ENCODE assay signal across 14 cellular contexts in genomic region chr13:32255744-32256120, GRCh38. TPM values are rescaled to one million over a fixed set of nuclear protein-coding genes. Genes with fewer than 3 reads are reported as not detected.
DNase-seq lines count a peak whose midpoint lies in the region; ATAC-seq and TF ChIP-seq lines count a peak whose summit lies in the region.
"Had no signal": no experiment of that assay in that cellular context is flagged by ENCODE, and none has a peak within 500 bp of the region (broad histone marks: within the 10 kb centered on the region; RNA-seq: fewer than 3 reads in every experiment).

No MANE protein-coding gene starts in this region.

- peak; percentile 25 for DNase-seq in HT1080 (ENCODE audit: low read depth)
- peak; percentile 70 for DNase-seq in iris pigment epithelial cell (ENCODE audit: low read depth)
- DNase-seq in stomach: no peak
- DNase-seq in DMS 273 (lab: John Stamatoyannopoulos, UW; ENCODE audit: unreplicated experiment): no peak
- no peak for DNase-seq in mucosa of gallbladder (ENCODE audit: low spot score)
- DNase-seq in germinal center (ENCODE audit: low spot score): no peak
- DNase-seq: EL, NCI-H1694 treated with DMSO at 0.1 percent for 48 hours, posterior cingulate gyrus had no signal

- peak overlapping the region; percentile 57 for H3K27ac ChIP-seq in VCaP
- H3K27ac ChIP-seq in stomach: peak overlapping the region in 4 of 5 donors; percentile 83 to 86 (median 84)
- H3K27ac ChIP-seq: SK-N-MC had no signal

- peaks cover 9 to 56% (median 37%) of the 10 kb centered on the region in 4 donors for H3K4me1 ChIP-seq in stomach

- intact Hi-C loops in stomach (cut with DNase I; ENCODE audit: low total_unique reads): no loop called here

- no peak for TF ChIP-seq EP300 in stomach (IDR thresholded peaks at IDR 0.05)

- H3K4me3 ChIP-seq in stomach: peak overlapping the region; percentile 24 to 40 (median 32)
- H3K4me3 ChIP-seq: SK-N-MC had no signal

- no peaks in the 10 kb centered on the region for H3K9me3 ChIP-seq in stomach

- no peak for ATAC-seq in HG02885 (IDR thresholded peaks at IDR 0.05; ENCODE audit: poor library complexity, unreplicated experiment)
- ATAC-seq: esophagus mucosa had no signal

- TF ChIP-seq CTCF in VCaP (conservative IDR thresholded peaks at IDR 0.05) (no peak), stomach (IDR thresholded peaks at IDR 0.05) (no peak)

- H3K36me3 ChIP-seq in stomach: peaks cover 0 to 12% (median under 1%) of the 10 kb centered on the region in 4 donors

- H3K27me3 ChIP-seq in stomach: no peaks in the 10 kb centered on the region

- 25 to 47% (median 28%) methylated on average over 6 of the region's 6 CpGs for WGBS in stomach, 5 donors

- TF ChIP-seq POLR2A in stomach (IDR thresholded peaks at IDR 0.05): no peak

RNA-seq across cellular contexts. Expression of gene ZAR1L, which starts 59.4 kb away (rescaled TPM):
- total RNA-seq in HT1080 (2014; rRNA removed; shearing (Covaris generic)): not detected in 2 replicates
- not detected in 2 replicates for polyA plus RNA-seq in HT1080 (2015; cell fraction: cytosol; rRNA removed)
- 0.24 and 0.41 TPM in 2 replicates for polyA plus RNA-seq in HT1080 (2015; cell fraction: nucleus; rRNA removed)
- total RNA-seq in stomach: not detected
- not detected for polyA plus RNA-seq in stomach
- total RNA-seq in mucosa of gallbladder: not detected
- total RNA-seq: esophagus mucosa had no signal
- polyA plus RNA-seq: CD14-positive monocyte had no signal

RNA-seq across cellular contexts. Expression of gene BRCA2, which starts 59.6 kb away (rescaled TPM):
- 8.0 and 10.1 TPM in 2 replicates for total RNA-seq in HT1080 (2014; rRNA removed; shearing (Covaris generic))
- 4.9 and 6.8 TPM in 2 replicates for polyA plus RNA-seq in HT1080 (2015; cell fraction: cytosol; rRNA removed)
- 18.0 and 18.8 TPM in 2 replicates for polyA plus RNA-seq in HT1080 (2015; cell fraction: nucleus; rRNA removed)
- total RNA-seq in stomach (10 to 100 TPM in 1 of 5 donors, 1 to 10 TPM in 2, under 1 TPM in 2; 0.58 to 16.2 (median 4.6) TPM), mucosa of gallbladder (0.60 TPM)
- 1 to 10 TPM in 2 of 3 donors, under 1 TPM in 1; 0.53 to 1.2 (median 1.1) TPM for polyA plus RNA-seq in stomach

Comparison
In these comparisons a context has a peak if more than half of its experiments do, and no peak if none do; other contexts are left out.
1. DNase-seq: peak in HT1080 (single experiment) and iris pigment epithelial cell (single experiment); none in stomach (single experiment), DMS 273 (single experiment), mucosa of gallbladder (single experiment) and germinal center (single experiment).